In the genomic region with DNA sequence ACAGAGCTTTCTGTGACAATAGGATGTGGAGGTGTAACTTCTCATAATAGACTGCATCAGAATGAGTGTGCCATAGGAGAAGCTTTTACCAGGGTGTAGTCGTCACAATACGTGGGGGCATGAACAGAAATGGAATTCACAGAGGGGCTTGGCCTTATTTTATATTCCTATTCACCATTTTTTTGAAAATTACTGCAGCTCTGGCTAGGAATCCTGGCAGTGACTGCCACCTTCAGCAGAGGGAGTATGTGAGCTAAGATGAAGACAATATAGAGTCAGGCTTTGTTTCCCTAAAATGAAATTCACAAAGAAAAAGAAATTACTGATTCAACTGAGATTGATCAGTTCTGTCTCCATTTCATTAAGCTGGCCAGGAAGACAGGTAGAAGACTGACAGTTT, we compare ENCODE assay signal across 9 cellular contexts. TPM values are rescaled to one million over a fixed set of nuclear protein-coding genes. Genes with fewer than 3 reads are reported as not detected.
DNase-seq lines count a peak whose midpoint lies in the region; ATAC-seq and TF ChIP-seq lines count a peak whose summit lies in the region.
"Had no signal": no experiment of that assay in that cellular context is flagged by ENCODE, and none has a peak within 500 bp of the region (broad histone marks: within the 10 kb centered on the region; RNA-seq: fewer than 3 reads in every experiment).

No MANE protein-coding gene starts in this region.

- H2AFZ ChIP-seq in mammary epithelial cell (ENCODE audit: low read depth, low read length) (no peak overlapping the region), osteoblast (ENCODE audit: low read length) (no peak overlapping the region)

- H3K4me2 ChIP-seq in mammary epithelial cell (ENCODE audit: insufficient read depth, low read depth, low read length) (no peak overlapping the region), osteoblast (ENCODE audit: insufficient read depth, low read length) (no peak overlapping the region)

- BruUV-seq in mammary epithelial cell (replicated peaks; lab: Mats Ljungman, UMichigan), result no TSS peak

- in situ Hi-C loops in mammary epithelial cell (cut with MboI; ENCODE audit: low sequenced_read_pairs in 2 of 2), result no loop called here

- H3K36me3 ChIP-seq in MG63, result no peaks in the 10 kb centered on the region
- no peaks in the 10 kb centered on the region for H3K36me3 ChIP-seq in mammary epithelial cell (ENCODE audit: insufficient read depth, low read length)
- peaks cover 11% of the 10 kb centered on the region for H3K36me3 ChIP-seq in osteoblast (ENCODE audit: insufficient read depth, low read length)

- H3K4me1 ChIP-seq in mammary epithelial cell (ENCODE audit: insufficient read depth, low read length) (no peaks in the 10 kb centered on the region), osteoblast (ENCODE audit: insufficient read depth, low read length) (no peaks in the 10 kb centered on the region)

- no peaks in the 10 kb centered on the region for H3K79me2 ChIP-seq in mammary epithelial cell (ENCODE audit: insufficient read depth, low read length)
- no peaks in the 10 kb centered on the region for H3K79me2 ChIP-seq in osteoblast (ENCODE audit: insufficient read depth, low read length)

- H4K20me1 ChIP-seq in mammary epithelial cell (ENCODE audit: insufficient read depth, low read length) (no peaks in the 10 kb centered on the region), osteoblast (ENCODE audit: insufficient read depth, low read length) (peaks cover 6% of the 10 kb centered on the region)

- no peak for ATAC-seq in GM18520 (IDR thresholded peaks at IDR 0.05; ENCODE audit: unreplicated experiment)
- ATAC-seq in HG03469 (IDR thresholded peaks at IDR 0.05; ENCODE audit: unreplicated experiment), result no peak
- no peak for ATAC-seq in GM18868 (IDR thresholded peaks at IDR 0.05; ENCODE audit: unreplicated experiment)
- ATAC-seq: mucosa of descending colon had no signal

- POLR2A ChIA-PET in GM10248 (lab: Yijun Ruan, JAX), result no interaction called here

- no peak for DNase-seq in GM10248 (ENCODE audit: extremely low spot score)
- peak; percentile 7 for DNase-seq in MG63
- no peak for DNase-seq in mammary epithelial cell
- DNase-seq in osteoblast (ENCODE audit: insufficient read length, low spot score, missing footprints), result peak; percentile 58
- DNase-seq: activated CD8-positive, alpha-beta memory T cell treated with anti-CD3 and anti-CD28 coated beads, Interleukin-2, amount 50 U/mL, for 48 hours; mucosa of descending colon had no signal

- H3K27me3 ChIP-seq in MG63 (no peaks in the 10 kb centered on the region), mammary epithelial cell (ENCODE audit: insufficient read depth, low read length) (no peaks in the 10 kb centered on the region), osteoblast (ENCODE audit: insufficient read depth, low read length) (no peaks in the 10 kb centered on the region)

- CTCF ChIA-PET in GM10248 (lab: Yijun Ruan, JAX), result interaction anchor here (0.8 to 3.6 kb wide), 18 partner anchors 10 to 266 kb away, joined by 3 to 38 read pairs (median 3); a partner anchor contains a TSS
- CTCF ChIA-PET in mammary epithelial cell (lab: Charles Lee; ENCODE audit: low non-redundant PET), result interaction anchor here (0.7 to 1.0 kb wide), 3 partner anchors 116 to 267 kb away, joined by 3 to 5 read pairs (median 3); no protein-coding TSS in a partner anchor

- H3K9me3 ChIP-seq in MG63 (no peaks in the 10 kb centered on the region), mammary epithelial cell (replicated peaks; ENCODE audit: insufficient read depth, low read length) (no peaks in the 10 kb centered on the region), osteoblast (ENCODE audit: low read depth, low read length) (no peaks in the 10 kb centered on the region)
- H3K9me3 ChIP-seq: mucosa of descending colon had no signal

- H3K27ac ChIP-seq in mammary epithelial cell (ENCODE audit: insufficient read depth, low read depth, low read length), result no peak overlapping the region
- no peak overlapping the region for H3K27ac ChIP-seq in osteoblast (ENCODE audit: low read depth, low read length)

- TF ChIP-seq CTCF in GM10248 (IDR thresholded peaks at IDR 0.05; ENCODE audit: control extremely low read depth, extremely low read depth, low read depth, missing control alignments) (peak; percentile 54), mammary epithelial cell (conservative IDR thresholded peaks at IDR 0.05 in 1 of 2, IDR thresholded peaks at IDR 0.05 in 1 of 2; ENCODE audit: extremely low read depth in 1 of 2, insufficient read depth in 1 of 2, low read depth in 1 of 2, low read length in 2 of 2) (peak; percentile 65 to 70), osteoblast (IDR thresholded peaks at IDR 0.05; ENCODE audit: extremely low read depth, low read depth, low read length) (peak; percentile 76)

- intact Hi-C loops in mammary epithelial cell (cut with micrococcal nuclease), result loop anchor here (1.0 to 5.0 kb wide), 4 partner anchors 46 to 243 kb away; a partner anchor contains a TSS

- H3K9ac ChIP-seq in mammary epithelial cell (ENCODE audit: insufficient read depth, low read length), result no peak overlapping the region

- H3K4me3 ChIP-seq in MG63 (no peak overlapping the region), mammary epithelial cell (replicated peaks in 1 of 3; ENCODE audit: insufficient read depth in 1 of 3, low read depth in 2 of 3, low read length in 3 of 3) (no peak overlapping the region), osteoblast (ENCODE audit: insufficient read depth, low read length) (no peak overlapping the region)
- H3K4me3 ChIP-seq: mucosa of descending colon had no signal

- 0% methylated on average over 2 of the region's 2 CpGs for WGBS in mammary epithelial cell (ENCODE audit: low coverage, missing lambda C conversion rate)

- dilution Hi-C loops in mammary epithelial cell (cut with HindIII; ENCODE audit: low sequenced_read_pairs), result loop anchor here (5.0 kb wide), 1 partner anchor 71 kb away; no protein-coding TSS in a partner anchor

RNA-seq across cellular contexts. Expression of a gene that starts 13.9 kb away (rescaled TPM):
- total RNA-seq in MG63 (2014; rRNA removed; shearing (Covaris generic); ENCODE audit: low replicate concordance), result 125 and 201 TPM in 2 replicates
- total RNA-seq in mammary epithelial cell (100 to 1,000 TPM in 1 of 2 donors, 10 to 100 TPM in 1; 59.7 to 175 TPM), osteoblast (37.4 and 54.6 TPM in 2 replicates)
- polyA plus RNA-seq in mammary epithelial cell, result 485 TPM
- polyA minus RNA-seq in mammary epithelial cell, result 153 TPM

RNA-seq across cellular contexts. Expression of a gene that starts 20.8 kb away (rescaled TPM):
- total RNA-seq in MG63 (2014; rRNA removed; shearing (Covaris generic); ENCODE audit: low replicate concordance), result not detected in 2 replicates
- total RNA-seq in mammary epithelial cell, result 1 to 10 TPM; 1.5 to 1.7 TPM
- polyA plus RNA-seq in mammary epithelial cell, result 0.25 TPM
- not detected for polyA minus RNA-seq in mammary epithelial cell
- total RNA-seq in osteoblast, result 0.59 TPM in 1 of 2 replicates, not detected in the other

RNA-seq across cellular contexts. Expression of a gene that starts 21.7 kb away (rescaled TPM):
- 0.49 TPM in 1 of 2 replicates, not detected in the other for total RNA-seq in MG63 (2014; rRNA removed; shearing (Covaris generic); ENCODE audit: low replicate concordance)
- total RNA-seq in mammary epithelial cell (1 to 10 TPM; 1.3 to 4.8 TPM), osteoblast (1.5 and 1.8 TPM in 2 replicates)
- polyA plus RNA-seq in mammary epithelial cell, result 2.2 TPM
- not detected for polyA minus RNA-seq in mammary epithelial cell

RNA-seq across cellular contexts. Expression of a gene that starts 54.2 kb away (rescaled TPM):
- not detected in 2 replicates for total RNA-seq in MG63 (2014; rRNA removed; shearing (Covaris generic); ENCODE audit: low replicate concordance)
- total RNA-seq in mammary epithelial cell (not detected), osteoblast (not detected in 2 replicates)
- polyA plus RNA-seq in mammary epithelial cell, result not detected
- not detected for polyA minus RNA-seq in mammary epithelial cell
- total RNA-seq: mucosa of descending colon had no signal

Comparison
In these comparisons a context has a peak if more than half of its experiments do, and no peak if none do; other contexts are left out.
1. DNase-seq: peak in MG63 (single experiment) and osteoblast (single experiment); none in GM10248 (single experiment) and mammary epithelial cell (single experiment).
2. Peak in every context shown above with its lines, with median percentiles within 50 percentile points of each other: CTCF ChIP-seq.